1 cellular context compared by ENCODE assay signal in the genomic region with DNA sequence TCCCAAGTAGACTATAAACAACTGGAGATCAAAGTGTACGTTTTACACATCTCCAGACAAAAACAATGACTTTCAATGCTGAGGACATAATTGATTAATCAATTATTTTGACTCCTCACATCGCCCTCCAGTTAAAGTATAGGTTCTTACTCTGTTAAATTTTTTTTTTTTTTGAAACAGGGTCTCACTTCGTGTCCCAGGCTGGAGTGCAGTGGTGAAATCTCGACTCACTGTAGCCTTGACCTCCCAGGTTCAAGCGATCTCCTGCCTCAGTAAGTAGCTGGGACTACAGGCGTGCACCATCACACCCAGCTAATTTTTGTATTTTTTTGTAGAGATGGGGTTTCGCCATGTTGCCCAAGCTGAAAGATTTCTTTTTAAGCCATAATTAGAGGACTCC.
TF ChIP-seq lines count a peak whose summit lies in the region.

No MANE protein-coding gene starts in this region.

TF ChIP-seq in HepG2, 621 proteins besides CTCF, POLR2A, EP300 and RAD21:
- TF ChIP-seq ZNF709 (CRISPR knock-in tag; IDR thresholded peaks at IDR 0.05): no peak
- 0 out of 2 replicates have a peak, but pooled peaks have one; percentile 21 for TF ChIP-seq NR2F6 (IDR thresholded peaks at IDR 0.05)
- peak; percentile 69 for TF ChIP-seq NR2F6 (CRISPR knock-in tag; IDR thresholded peaks at IDR 0.05)
- TF ChIP-seq ZNF570 (CRISPR knock-in tag; IDR thresholded peaks at IDR 0.05; ENCODE audit: borderline replicate concordance): no peak
- TF ChIP-seq ZNF776 (CRISPR knock-in tag; IDR thresholded peaks at IDR 0.05): no peak
- no peak for TF ChIP-seq MYC (CRISPR knock-in tag; IDR thresholded peaks at IDR 0.05; ENCODE audit: borderline replicate concordance)
- TF ChIP-seq, protein P1, sequence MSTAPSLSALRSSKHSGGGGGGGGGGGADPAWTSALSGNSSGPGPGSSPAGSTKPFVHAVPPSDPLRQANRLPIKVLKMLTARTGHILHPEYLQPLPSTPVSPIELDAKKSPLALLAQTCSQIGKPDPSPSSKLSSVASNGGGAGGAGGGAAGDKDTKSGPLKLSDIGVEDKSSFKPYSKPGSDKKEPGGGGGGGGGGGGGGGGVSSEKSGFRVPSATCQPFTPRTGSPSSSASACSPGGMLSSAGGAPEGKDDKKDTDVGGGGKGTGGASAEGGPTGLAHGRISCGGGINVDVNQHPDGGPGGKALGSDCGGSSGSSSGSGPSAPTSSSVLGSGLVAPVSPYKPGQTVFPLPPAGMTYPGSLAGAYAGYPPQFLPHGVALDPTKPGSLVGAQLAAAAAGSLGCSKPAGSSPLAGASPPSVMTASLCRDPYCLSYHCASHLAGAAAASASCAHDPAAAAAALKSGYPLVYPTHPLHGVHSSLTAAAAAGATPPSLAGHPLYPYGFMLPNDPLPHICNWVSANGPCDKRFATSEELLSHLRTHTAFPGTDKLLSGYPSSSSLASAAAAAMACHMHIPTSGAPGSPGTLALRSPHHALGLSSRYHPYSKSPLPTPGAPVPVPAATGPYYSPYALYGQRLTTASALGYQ (CRISPR knock-in tag; IDR thresholded peaks at IDR 0.05): 0 out of 2 replicates have a peak, but pooled peaks have one; percentile 4
- TF ChIP-seq SIX1 (CRISPR knock-in tag; IDR thresholded peaks at IDR 0.05; ENCODE audit: borderline replicate concordance): no peak
- TF ChIP-seq, protein P2, sequence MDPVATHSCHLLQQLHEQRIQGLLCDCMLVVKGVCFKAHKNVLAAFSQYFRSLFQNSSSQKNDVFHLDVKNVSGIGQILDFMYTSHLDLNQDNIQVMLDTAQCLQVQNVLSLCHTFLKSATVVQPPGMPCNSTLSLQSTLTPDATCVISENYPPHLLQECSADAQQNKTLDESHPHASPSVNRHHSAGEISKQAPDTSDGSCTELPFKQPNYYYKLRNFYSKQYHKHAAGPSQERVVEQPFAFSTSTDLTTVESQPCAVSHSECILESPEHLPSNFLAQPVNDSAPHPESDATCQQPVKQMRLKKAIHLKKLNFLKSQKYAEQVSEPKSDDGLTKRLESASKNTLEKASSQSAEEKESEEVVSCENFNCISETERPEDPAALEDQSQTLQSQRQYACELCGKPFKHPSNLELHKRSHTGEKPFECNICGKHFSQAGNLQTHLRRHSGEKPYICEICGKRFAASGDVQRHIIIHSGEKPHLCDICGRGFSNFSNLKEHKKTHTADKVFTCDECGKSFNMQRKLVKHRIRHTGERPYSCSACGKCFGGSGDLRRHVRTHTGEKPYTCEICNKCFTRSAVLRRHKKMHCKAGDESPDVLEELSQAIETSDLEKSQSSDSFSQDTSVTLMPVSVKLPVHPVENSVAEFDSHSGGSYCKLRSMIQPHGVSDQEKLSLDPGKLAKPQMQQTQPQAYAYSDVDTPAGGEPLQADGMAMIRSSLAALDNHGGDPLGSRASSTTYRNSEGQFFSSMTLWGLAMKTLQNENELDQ (CRISPR knock-in tag; IDR thresholded peaks at IDR 0.05; ENCODE audit: borderline replicate concordance): no peak
- no peak for TF ChIP-seq GTF2F1 (IDR thresholded peaks at IDR 0.05; ENCODE audit: low read length)
- 0 out of 2 replicates have a peak, but pooled peaks have one; percentile 15 for TF ChIP-seq SALL1 (CRISPR knock-in tag; IDR thresholded peaks at IDR 0.05)
- TF ChIP-seq KLF9 (CRISPR knock-in tag; IDR thresholded peaks at IDR 0.05; ENCODE audit: low read depth): no peak
- TF ChIP-seq NR2C2 (CRISPR knock-in tag; IDR thresholded peaks at IDR 0.05; ENCODE audit: borderline replicate concordance): 0 out of 2 replicates have a peak, but pooled peaks have one; percentile 29
- TF ChIP-seq PRPF4 (IDR thresholded peaks at IDR 0.05; ENCODE audit: low read depth, low read length, poor library complexity, severe bottlenecking): no peak
- peak; percentile 28; the same call in 1 of the 2 replicates for TF ChIP-seq RARA (CRISPR knock-in tag; IDR thresholded peaks at IDR 0.05)
- TF ChIP-seq ARNT2 (CRISPR knock-in tag; IDR thresholded peaks at IDR 0.05; ENCODE audit: low read depth): no peak
- TF ChIP-seq, protein P3, sequence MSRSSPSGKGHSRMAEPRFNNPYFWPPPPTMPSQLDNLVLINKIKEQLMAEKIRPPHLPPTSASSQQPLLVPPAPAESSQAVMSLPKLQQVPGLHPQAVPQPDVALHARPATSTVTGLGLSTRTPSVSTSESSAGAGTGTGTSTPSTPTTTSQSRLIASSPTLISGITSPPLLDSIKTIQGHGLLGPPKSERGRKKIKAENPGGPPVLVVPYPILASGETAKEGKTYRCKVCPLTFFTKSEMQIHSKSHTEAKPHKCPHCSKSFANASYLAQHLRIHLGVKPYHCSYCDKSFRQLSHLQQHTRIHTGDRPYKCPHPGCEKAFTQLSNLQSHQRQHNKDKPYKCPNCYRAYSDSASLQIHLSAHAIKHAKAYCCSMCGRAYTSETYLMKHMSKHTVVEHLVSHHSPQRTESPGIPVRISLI (CRISPR knock-in tag; IDR thresholded peaks at IDR 0.05; ENCODE audit: borderline replicate concordance): peak; percentile 54; the same call in 1 of the 2 replicates
- peak; percentile 68 for TF ChIP-seq ZNF121 (CRISPR knock-in tag; IDR thresholded peaks at IDR 0.05)
- TF ChIP-seq NR2F1 (CRISPR knock-in tag; IDR thresholded peaks at IDR 0.05): 0 out of 4 replicates have a peak, but pooled peaks of 1 of the 2 experiments have one; percentile 20
